ENCODE assay signal across 22 cellular contexts in the genomic region with DNA sequence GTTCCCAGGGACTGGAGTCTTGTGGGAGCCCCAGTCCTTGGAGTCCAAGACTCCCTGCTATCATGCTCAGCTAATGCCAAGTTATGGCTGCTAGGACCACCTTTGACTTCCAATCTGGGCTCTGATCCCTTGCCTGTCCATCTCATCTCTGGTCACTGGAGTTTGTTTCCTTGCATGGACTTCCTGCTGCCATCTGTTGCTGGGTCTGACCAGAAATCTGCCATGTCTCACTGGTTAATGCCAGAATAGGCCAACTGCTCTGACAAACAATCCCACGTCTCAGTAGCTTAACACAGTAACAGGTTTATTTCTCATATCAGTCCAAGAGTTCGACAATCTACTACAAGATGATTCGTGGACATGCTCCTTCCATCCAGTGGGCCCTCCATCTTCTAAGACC. TPM values are rescaled to one million over a fixed set of nuclear protein-coding genes. Genes with fewer than 3 reads are reported as not detected.
DNase-seq lines count a peak whose midpoint lies in the region; ATAC-seq, FAIRE-seq and TF ChIP-seq lines count a peak whose summit lies in the region.
"Had no signal": no experiment of that assay in that cellular context is flagged by ENCODE, and none has a peak within 500 bp of the region (broad histone marks: within the 10 kb centered on the region; RNA-seq: fewer than 3 reads in every experiment).

No MANE protein-coding gene starts in this region.

- H3K27me3 ChIP-seq in HepG2 (ENCODE audit: control insufficient read depth in 1 of 2, insufficient read depth in 2 of 2, low read length in 2 of 2) (no peaks in the 10 kb centered on the region), right lobe of liver (no peaks in the 10 kb centered on the region), hepatocyte (no peaks in the 10 kb centered on the region), H7 (ENCODE audit: control insufficient read depth, insufficient read depth, low read length) (peaks cover 2% of the 10 kb centered on the region; the same call in 1 of the 2 replicates), gastrocnemius medialis (peaks cover 0 to 4% (median 0%) of the 10 kb centered on the region in 3 donors)

- ATAC-seq in HepG2: no peak
- ATAC-seq in right lobe of liver: no peak
- no peak for ATAC-seq in GM21786 (IDR thresholded peaks at IDR 0.05; ENCODE audit: unreplicated experiment)
- ATAC-seq in gastrocnemius medialis: no peak
- ATAC-seq: CD8-positive, alpha-beta T cell; HCT116 had no signal

- CTCF ChIA-PET in HepG2 (lab: Yijun Ruan, JAX; ENCODE audit: low intra/inter-chr PET ratio, low total read pairs): no interaction called here

- H3K36me3 ChIP-seq in HepG2 (replicated peaks in 1 of 2; ENCODE audit: control insufficient read depth in 1 of 2, insufficient read depth in 2 of 2, low read length in 2 of 2): no peaks in the 10 kb centered on the region
- H3K36me3 ChIP-seq in right lobe of liver: no peaks in the 10 kb centered on the region
- no peaks in the 10 kb centered on the region for H3K36me3 ChIP-seq in hepatocyte (replicated peaks; ENCODE audit: insufficient read depth, low read depth)
- H3K36me3 ChIP-seq in H7 (replicated peaks; ENCODE audit: control insufficient read depth, insufficient read depth, low read length): no peaks in the 10 kb centered on the region
- H3K36me3 ChIP-seq in gastrocnemius medialis: no peaks in the 10 kb centered on the region

- FAIRE-seq in HepG2 (lab: Jason Lieb, UNC): no peak
- FAIRE-seq: A549, D721Med, GM12891, GM18507, H54 had no signal

- H3K4me1 ChIP-seq in HepG2 (ENCODE audit: insufficient read depth, low read length): peaks cover 30% of the 10 kb centered on the region
- H3K4me1 ChIP-seq in right lobe of liver: no peaks in the 10 kb centered on the region
- peaks cover 13% of the 10 kb centered on the region for H3K4me1 ChIP-seq in hepatocyte (ENCODE audit: insufficient read depth)
- no peaks in the 10 kb centered on the region for H3K4me1 ChIP-seq in gastrocnemius medialis
- H3K4me1 ChIP-seq: Caco-2 had no signal

- intact Hi-C loops in HepG2 (cut with micrococcal nuclease; ENCODE audit: unreplicated experiment): no loop called here
- intact Hi-C loops in right lobe of liver (cut with DNase I): no loop called here
- intact Hi-C loops in gastrocnemius medialis (cut with DNase I; ENCODE audit: low total_unique reads): no loop called here

- H3K4me3 ChIP-seq in HepG2 (replicated peaks in 1 of 3; ENCODE audit: insufficient read depth in 1 of 3, low read depth in 2 of 3, low read length in 3 of 3) (no peak overlapping the region), right lobe of liver (no peak overlapping the region), hepatocyte (no peak overlapping the region), H7 (ENCODE audit: insufficient read depth, low read depth, low read length) (no peak overlapping the region), gastrocnemius medialis (no peak overlapping the region)
- H3K4me3 ChIP-seq: A549 had no signal

- POLR2A ChIA-PET in HepG2 (lab: Yijun Ruan, JAX): interaction anchor here (1.6 kb wide), 1 partner anchor 10 kb away, joined by 9 read pairs; a partner anchor contains a TSS

- H3K79me2 ChIP-seq in HepG2 (ENCODE audit: insufficient read depth, low read length) (no peaks in the 10 kb centered on the region), hepatocyte (no peaks in the 10 kb centered on the region)

- no peak overlapping the region for H3K9ac ChIP-seq in HepG2 (ENCODE audit: insufficient read depth, low read depth, low read length)

- TF ChIP-seq CTCF in HepG2 (CRISPR knock-in tag; IDR thresholded peaks at IDR 0.05) (no peak), right lobe of liver (IDR thresholded peaks at IDR 0.05) (no peak), hepatocyte (IDR thresholded peaks at IDR 0.05; ENCODE audit: poor library complexity) (no peak), gastrocnemius medialis (IDR thresholded peaks at IDR 0.05 in 4 of 5, conservative IDR thresholded peaks at IDR 0.05 in 1 of 5) (no peak)

- DNase-seq in HepG2 (ENCODE audit: low spot score): no peak
- DNase-seq in right lobe of liver: no peak
- peak; percentile 83 for DNase-seq in cerebellar cortex (ENCODE audit: low spot score)
- no peak for DNase-seq in hepatocyte (ENCODE audit: low spot score)
- DNase-seq in H7: no peak
- DNase-seq in gastrocnemius medialis: no peak
- DNase-seq: 8988T; ACHN; Caco-2; CD8-positive, alpha-beta T cell; DMS 273 treated with DMSO at 0.1 percent for 48 hours; EL; GF-D8; GOT3; HFFc6 had no signal

- no peak for TF ChIP-seq EP300 in HepG2 (IDR thresholded peaks at IDR 0.05; ENCODE audit: low read depth in 2 of 2, low read length in 2 of 2)
- no peak for TF ChIP-seq EP300 in HepG2 (CRISPR knock-in tag; IDR thresholded peaks at IDR 0.05; ENCODE audit: borderline replicate concordance)

- in situ Hi-C loops in HepG2 (cut with HindIII; ENCODE audit: extremely low pct_ligation_motif_present, low pct_unique_long_range_greater_than_20kb) (no loop called here), gastrocnemius medialis (cut with MboI; ENCODE audit: low sequenced_read_pairs in 4 of 4) (no loop called here)

- 53% methylated on average over 3 of the region's 3 CpGs for WGBS in HepG2 (ENCODE audit: low lambda C conversion rate)
- WGBS in right lobe of liver (ENCODE audit: insufficient coverage, low coverage, low lambda C conversion rate, missing lambda C conversion rate): 85% methylated on average over 3 of the region's 3 CpGs
- WGBS in hepatocyte (ENCODE audit: low lambda C conversion rate, missing lambda C conversion rate): 85% methylated on average over 3 of the region's 3 CpGs

- TF ChIP-seq POLR2A in HepG2 (IDR thresholded peaks at IDR 0.05; ENCODE audit: insufficient read depth in 1 of 2, low read depth in 2 of 2, low read length in 2 of 2): no peak
- TF ChIP-seq POLR2A in right lobe of liver (IDR thresholded peaks at IDR 0.05): no peak
- no peak for TF ChIP-seq POLR2A in gastrocnemius medialis (IDR thresholded peaks at IDR 0.05)

- BruUV-seq in HepG2 (replicated peaks; lab: Mats Ljungman, UMichigan): no TSS peak

- H2AFZ ChIP-seq in HepG2 (ENCODE audit: low read length) (no peak overlapping the region), hepatocyte (no peak overlapping the region)

- H3K27ac ChIP-seq in HepG2 (ENCODE audit: extremely low read length, insufficient read depth, low read length) (no peak overlapping the region), right lobe of liver (no peak overlapping the region), hepatocyte (peak overlapping the region; percentile 53), gastrocnemius medialis (no peak overlapping the region)
- H3K27ac ChIP-seq: A549 had no signal

- H3K4me2 ChIP-seq in HepG2 (ENCODE audit: low read depth, low read length) (peak overlapping the region; percentile 37; the same call in 1 of the 2 replicates), hepatocyte (no peak overlapping the region)
- H3K4me2 ChIP-seq: A549 had no signal

- H3K9me3 ChIP-seq in HepG2 (ENCODE audit: low read length) (no peaks in the 10 kb centered on the region), right lobe of liver (no peaks in the 10 kb centered on the region), hepatocyte (ENCODE audit: low read depth) (no peaks in the 10 kb centered on the region), gastrocnemius medialis (no peaks in the 10 kb centered on the region)
- H3K9me3 ChIP-seq: A549, Caco-2 had no signal

- no peak for TF ChIP-seq RAD21 in HepG2 (CRISPR knock-in tag; IDR thresholded peaks at IDR 0.05)

- no peaks in the 10 kb centered on the region for H3K9me2 ChIP-seq in hepatocyte (replicated peaks; ENCODE audit: insufficient read depth)

- no peaks in the 10 kb centered on the region for H4K20me1 ChIP-seq in HepG2 (ENCODE audit: insufficient read depth, low read length)
- H4K20me1 ChIP-seq in hepatocyte (ENCODE audit: insufficient read depth, poor library complexity, severe bottlenecking): no peaks in the 10 kb centered on the region

TF ChIP-seq in HepG2, 621 proteins besides CTCF, POLR2A, EP300 and RAD21 (continues in another document):
- no peak for TF ChIP-seq ZNF234 (CRISPR knock-in tag; conservative IDR thresholded peaks at IDR 0.05)

RNA-seq across cellular contexts. Expression of a gene that starts 10.1 kb away (rescaled TPM):
- total RNA-seq in HepG2 (2016; rRNA removed; fragmentation: Illumina TruSeq; extraction: Trizol): 11.0 and 12.9 TPM in 2 replicates
- 7.1 and 9.3 TPM in 2 replicates for total RNA-seq in HepG2 (2016; cell fraction: cytosol; rRNA removed; fragmentation: Illumina TruSeq; extraction: Trizol; ENCODE audit: low read depth)
- 10.3 and 12.5 TPM in 2 replicates for total RNA-seq in HepG2 (2016; cell fraction: insoluble cytoplasmic fraction; rRNA removed; fragmentation: Illumina TruSeq; extraction: Trizol)
- total RNA-seq in HepG2 (2016; cell fraction: membrane; rRNA removed; fragmentation: Illumina TruSeq; extraction: Trizol): 8.0 and 10.0 TPM in 2 replicates
- total RNA-seq in HepG2 (2016; cell fraction: nucleus; rRNA removed; fragmentation: Illumina TruSeq; extraction: Trizol): 14.9 and 15.9 TPM in 2 replicates
- polyA plus RNA-seq in HepG2 (2011; rRNA removed): 21.4 and 23.4 TPM in 2 replicates
- 10.4 and 19.7 TPM in 2 replicates for polyA plus RNA-seq in HepG2 (2011; cell fraction: cytosol; rRNA removed)
- polyA plus RNA-seq in HepG2 (2011; cell fraction: nucleus; rRNA removed): 10.7 and 13.6 TPM in 2 replicates
- 13.7 TPM in 2 replicates for polyA plus RNA-seq in HepG2 (2012)
- 3.3 and 5.1 TPM in 2 replicates for polyA plus RNA-seq in HepG2 (2016; cell fraction: cytosol; fragmentation: Illumina TruSeq; extraction: Trizol; ENCODE audit: low read depth)
- 9.0 and 10.0 TPM in 2 replicates for polyA plus RNA-seq in HepG2 (2016; cell fraction: insoluble cytoplasmic fraction; fragmentation: Illumina TruSeq; extraction: Trizol; ENCODE audit: low read depth)
- polyA plus RNA-seq in HepG2 (2016; cell fraction: membrane; fragmentation: Illumina TruSeq; extraction: Trizol; ENCODE audit: low read depth): 3.6 and 6.6 TPM in 2 replicates
- polyA plus RNA-seq in HepG2 (2016; cell fraction: nucleus; fragmentation: Illumina TruSeq; extraction: Trizol; ENCODE audit: insufficient read depth, low read depth): 14.1 and 14.8 TPM in 2 replicates
- polyA minus RNA-seq in HepG2 (2011; rRNA and poly(A)+ RNA removed; ENCODE audit: low replicate concordance): 10.1 and 13.0 TPM in 2 replicates
- 25.0 and 28.1 TPM in 2 replicates for polyA minus RNA-seq in HepG2 (2011; cell fraction: cytosol; rRNA and poly(A)+ RNA removed)
- 38.9 and 47.0 TPM in 2 replicates for polyA minus RNA-seq in HepG2 (2011; cell fraction: nucleus; rRNA and poly(A)+ RNA removed)
- 10 to 100 TPM in 5 of 6 experiments, 1 to 10 TPM in 1; 8.1 to 23.5 (median 15.4) TPM for total RNA-seq in right lobe of liver
- total RNA-seq in hepatocyte: 36.8 and 37.9 TPM in 2 replicates
- polyA plus RNA-seq in hepatocyte: 12.1 and 14.4 TPM in 2 replicates
- total RNA-seq in H7 (2014; rRNA removed; shearing (Covaris generic)): 7.0 and 7.9 TPM in 2 replicates
- 1 to 10 TPM; 4.8 to 6.6 (median 5.6) TPM for total RNA-seq in gastrocnemius medialis
